ENCODE assay signal across 8 cellular contexts in genomic region chr17:8126306-8127066, GRCh38. TPM values are rescaled to one million over a fixed set of nuclear protein-coding genes. Genes with fewer than 3 reads are reported as not detected.
DNase-seq lines count a peak whose midpoint lies in the region; ATAC-seq and TF ChIP-seq lines count a peak whose summit lies in the region.

No MANE protein-coding gene starts in this region.

- H3K27ac Mint-ChIP-seq in CD8-positive, alpha-beta T cell, result peak overlapping the region; percentile 76

- no peaks in the 10 kb centered on the region for H3K9me3 Mint-ChIP-seq in CD8-positive, alpha-beta T cell

- WGBS in adrenal gland, 4 donors, result 0 to 1% (median 1%) methylated on average over 32 to 61 of the region's 61 CpGs

- BruUV-seq in OCI-LY7 (replicated peaks; lab: Mats Ljungman, UMichigan), result no TSS peak

- intact Hi-C loops in CD8-positive, alpha-beta T cell (cut with DNase I, micrococcal nuclease), result loop anchor here in 1 of 2 experiments (10.0 kb wide), 1 partner anchor 258 kb away; the partner anchor contains the start of gene RPL26
- intact Hi-C loops in OCI-LY7 (cut with micrococcal nuclease; ENCODE audit: unreplicated experiment) (no loop called here), adrenal gland (cut with DNase I) (loop anchor here in 1 of 2 donors (10.0 kb wide), 1 partner anchor 58 kb away; no protein-coding TSS in a partner anchor)

- peak overlapping the region; percentile 80 for H2AFZ ChIP-seq in OCI-LY7 (ENCODE audit: low read length)

- peak overlapping the region; percentile 92 for H3K4me3 Mint-ChIP-seq in CD8-positive, alpha-beta T cell

- no peaks in the 10 kb centered on the region for H3K9me3 ChIP-seq in CD8-positive, alpha-beta T cell (ENCODE audit: low read length)
- H3K9me3 ChIP-seq in OCI-LY7 (ENCODE audit: low read length) (no peaks in the 10 kb centered on the region), adrenal gland (replicated peaks in 1 of 3) (no peaks in the 10 kb centered on the region), right atrium auricular region (no peaks in the 10 kb centered on the region)

- CTCF ChIA-PET in CD8-positive, alpha-beta T cell (lab: Charles Lee), result interaction anchor here (0.8 to 1.7 kb wide), 7 partner anchors 7 to 175 kb away, joined by 3 to 8 read pairs (median 4); partner anchors contain the start of gene ALOXE3
- CTCF ChIA-PET in OCI-LY7 (lab: Charles Lee; ENCODE audit: unreplicated experiment), result interaction anchor here (1.0 kb wide), 1 partner anchor 11 kb away, joined by 3 read pairs; no protein-coding TSS in a partner anchor

- TF ChIP-seq CTCF in CD8-positive, alpha-beta T cell (IDR thresholded peaks at IDR 0.05), result no peak
- TF ChIP-seq CTCF in OCI-LY7 (conservative IDR thresholded peaks at IDR 0.05; ENCODE audit: low read length), result no peak
- TF ChIP-seq CTCF in adrenal gland (IDR thresholded peaks at IDR 0.05), result no peak
- peak in 1 of 2 donors; percentile 15 for TF ChIP-seq CTCF in right atrium auricular region (IDR thresholded peaks at IDR 0.05)

- H3K9me2 ChIP-seq in OCI-LY7 (ENCODE audit: insufficient read depth, low read length), result no peaks in the 10 kb centered on the region

- DNase-seq in CD8-positive, alpha-beta T cell, result peak in 4 of 7 experiments; percentile 23 to 64 (median 40)
- peak; percentile 65 for DNase-seq in OCI-LY7 (ENCODE audit: low spot score)
- DNase-seq in adrenal gland, result peak in 3 of 7 donors; percentile 45 to 55 (median 54)
- no peak for DNase-seq in right atrium auricular region (ENCODE audit: low spot score)
- peak; percentile 80 for DNase-seq in retina
- DNase-seq in NCI-H187 (lab: John Stamatoyannopoulos, UW), result no peak

- H3K36me3 Mint-ChIP-seq in CD8-positive, alpha-beta T cell, result peaks cover 6% of the 10 kb centered on the region

- H3K4me1 Mint-ChIP-seq in CD8-positive, alpha-beta T cell (ENCODE audit: low read depth), result peaks cover 43% of the 10 kb centered on the region

- 0 out of 2 replicates have a peak, but pooled peaks cover 3% of the 10 kb centered on the region for H4K20me1 ChIP-seq in OCI-LY7 (ENCODE audit: insufficient read depth, low read length)

- no peaks in the 10 kb centered on the region for H3K79me2 ChIP-seq in OCI-LY7 (ENCODE audit: insufficient read depth, low read depth, low read length)

- peak overlapping the region; percentile 35 for H3K27ac ChIP-seq in CD8-positive, alpha-beta T cell (ENCODE audit: low read depth, low read length)
- H3K27ac ChIP-seq in OCI-LY7 (ENCODE audit: low read depth, low read length, poor library complexity, severe bottlenecking) (peak overlapping the region; percentile 40), adrenal gland (peak overlapping the region in 3 of 5 donors; percentile 64 to 73 (median 65)), right atrium auricular region (peak overlapping the region; percentile 76 to 83)

- peaks cover 44% of the 10 kb centered on the region for H3K4me1 ChIP-seq in CD8-positive, alpha-beta T cell (ENCODE audit: insufficient read depth, low read length)
- H3K4me1 ChIP-seq in OCI-LY7 (ENCODE audit: insufficient read depth, low read length, poor library complexity, severe bottlenecking), result peaks cover 40% of the 10 kb centered on the region
- peaks cover 39 to 59% of the 10 kb centered on the region in 2 donors for H3K4me1 ChIP-seq in adrenal gland (replicated peaks in 1 of 2)
- peaks cover 0 to 56% of the 10 kb centered on the region in 2 donors for H3K4me1 ChIP-seq in right atrium auricular region

- no peak for TF ChIP-seq POLR2A in adrenal gland (IDR thresholded peaks at IDR 0.05)

- peak overlapping the region; percentile 93 for H3K4me3 ChIP-seq in CD8-positive, alpha-beta T cell (ENCODE audit: low read depth, low read length)
- H3K4me3 ChIP-seq in OCI-LY7 (ENCODE audit: low read depth, low read length, poor library complexity, severe bottlenecking) (peak overlapping the region; percentile 79), adrenal gland (peak overlapping the region in 3 of 4 donors; percentile 40 to 67 (median 45)), right atrium auricular region (peak overlapping the region; percentile 65 to 66)

- H3K27me3 Mint-ChIP-seq in CD8-positive, alpha-beta T cell (ENCODE audit: low read depth), result peaks cover 11% of the 10 kb centered on the region

- POLR2A ChIA-PET in CD8-positive, alpha-beta T cell (lab: Charles Lee), result interaction anchor here (0.7 to 2.5 kb wide), 5 partner anchors 32 to 95 kb away, joined by 3 to 6 read pairs (median 6); no protein-coding TSS in a partner anchor
- POLR2A ChIA-PET in OCI-LY7 (lab: Charles Lee), result interaction anchor here (0.9 to 1.7 kb wide), 4 partner anchors 11 to 66 kb away, joined by 3 to 5 read pairs (median 4); no protein-coding TSS in a partner anchor

- H3K4me2 ChIP-seq in OCI-LY7 (ENCODE audit: low read length), result peak overlapping the region; percentile 98

- no peaks in the 10 kb centered on the region for H3K36me3 ChIP-seq in CD8-positive, alpha-beta T cell (ENCODE audit: insufficient read depth, low read length)
- no peaks in the 10 kb centered on the region for H3K36me3 ChIP-seq in OCI-LY7 (ENCODE audit: insufficient read depth, low read length)
- H3K36me3 ChIP-seq in adrenal gland (replicated peaks in 1 of 2), result no peaks in the 10 kb centered on the region
- H3K36me3 ChIP-seq in right atrium auricular region, result no peaks in the 10 kb centered on the region

- no peaks in the 10 kb centered on the region for H3K27me3 ChIP-seq in CD8-positive, alpha-beta T cell (ENCODE audit: insufficient read depth, low read length)
- peaks cover 6% of the 10 kb centered on the region for H3K27me3 ChIP-seq in adrenal gland
- H3K27me3 ChIP-seq in right atrium auricular region, result no peaks in the 10 kb centered on the region

- peak; percentile 15 for ATAC-seq in CD8-positive, alpha-beta T cell
- ATAC-seq in GM21737 (IDR thresholded peaks at IDR 0.05; ENCODE audit: unreplicated experiment) (peak; percentile 35), GM21825 (IDR thresholded peaks at IDR 0.05; ENCODE audit: unreplicated experiment) (no peak)

RNA-seq across cellular contexts. Expression of gene HES7, which starts 2.6 kb away (rescaled TPM):
- under 1 TPM; 0.30 to 0.92 TPM for total RNA-seq in CD8-positive, alpha-beta T cell
- total RNA-seq in OCI-LY7 (2014; rRNA removed; shearing (Covaris generic)), result 0.44 and 0.75 TPM in 2 replicates
- total RNA-seq in OCI-LY7 (2022) (4.6 and 5.8 TPM in 2 replicates), adrenal gland (under 1 TPM in 2 of 8 donors, not detected in 6; 0.29 to 0.34 TPM), right atrium auricular region (not detected)
- polyA plus RNA-seq in adrenal gland, result 1 to 10 TPM in 1 of 3 donors, under 1 TPM in 1, not detected in 1; 0.32 to 1.0 TPM

RNA-seq across cellular contexts. Expression of gene ALOXE3, which starts 8.2 kb away (rescaled TPM):
- total RNA-seq in CD8-positive, alpha-beta T cell, result under 1 TPM; 0.11 to 0.33 TPM
- not detected in 2 replicates for total RNA-seq in OCI-LY7 (2014; rRNA removed; shearing (Covaris generic))
- total RNA-seq in OCI-LY7 (2022) (0.10 TPM in 1 of 2 replicates, not detected in the other), adrenal gland (not detected), right atrium auricular region (under 1 TPM in 1 of 2 donors, not detected in 1; 0.20 TPM)
- polyA plus RNA-seq in adrenal gland, result not detected

RNA-seq across cellular contexts. Expression of gene PER1, which starts 25.7 kb away (rescaled TPM):
- 1,000 to 10,000 TPM; 1,922 to 1,926 TPM for total RNA-seq in CD8-positive, alpha-beta T cell
- total RNA-seq in OCI-LY7 (2014; rRNA removed; shearing (Covaris generic)), result 13.9 and 15.4 TPM in 2 replicates
- total RNA-seq in OCI-LY7 (2022) (38.0 and 48.0 TPM in 2 replicates), adrenal gland (100 to 1,000 TPM in 5 of 8 donors, 10 to 100 TPM in 3; 40.1 to 295 (median 108) TPM), right atrium auricular region (10 to 100 TPM; 59.4 to 75.0 TPM)
- 100 to 1,000 TPM in 2 of 3 donors, 10 to 100 TPM in 1; 12.4 to 360 (median 161) TPM for polyA plus RNA-seq in adrenal gland

RNA-seq across cellular contexts. Expression of gene VAMP2, which starts 36.3 kb away (rescaled TPM):
- 100 to 1,000 TPM; 302 to 303 TPM for total RNA-seq in CD8-positive, alpha-beta T cell
- total RNA-seq in OCI-LY7 (2014; rRNA removed; shearing (Covaris generic)), result 10.4 and 21.2 TPM in 2 replicates
- 40.9 and 45.1 TPM in 2 replicates for total RNA-seq in OCI-LY7 (2022)
- total RNA-seq in adrenal gland, result 100 to 1,000 TPM in 2 of 8 donors, 10 to 100 TPM in 6; 18.8 to 139 (median 61.5) TPM
- polyA plus RNA-seq in adrenal gland, result 100 to 1,000 TPM in 1 of 3 donors, 10 to 100 TPM in 2; 65.8 to 206 (median 81.2) TPM
- total RNA-seq in right atrium auricular region, result 10 to 100 TPM; 27.4 to 39.7 TPM

RNA-seq across cellular contexts. Expression of gene ALOX12B, which starts 39.0 kb away (rescaled TPM):
- total RNA-seq in CD8-positive, alpha-beta T cell, result under 1 TPM in 1 of 2 experiments, not detected in 1; 0.68 TPM
- 2.0 TPM in 1 of 2 replicates, not detected in the other for total RNA-seq in OCI-LY7 (2014; rRNA removed; shearing (Covaris generic))
- total RNA-seq in OCI-LY7 (2022) (4.5 and 5.3 TPM in 2 replicates), adrenal gland (not detected), right atrium auricular region (under 1 TPM in 1 of 2 donors, not detected in 1; 0.43 TPM)
- polyA plus RNA-seq in adrenal gland, result not detected

Comparison
In these comparisons a context has a peak if more than half of its experiments do, and no peak if none do; other contexts are left out.
1. DNase-seq: peak in CD8-positive, alpha-beta T cell (4 of 7), OCI-LY7 (single experiment) and retina (single experiment); none in right atrium auricular region (single experiment) and NCI-H187 (0 of 2).
2. RNA of gene PER1, which starts 25.7 kb away (total RNA-seq): 1,922 to 1,926 TPM in CD8-positive, alpha-beta T cell; 40.1 to 295 TPM in adrenal gland, 59.4 to 75.0 TPM in right atrium auricular region and 13.9 to 48.0 TPM in OCI-LY7; every median in the first group is over 4 times any median in the second.
3. Peak in every context shown above with its lines, with median percentiles within 50 percentile points of each other: H3K27ac ChIP-seq and H3K4me3 ChIP-seq.